ENCODE assay signal across 8 cellular contexts in the genomic region with DNA sequence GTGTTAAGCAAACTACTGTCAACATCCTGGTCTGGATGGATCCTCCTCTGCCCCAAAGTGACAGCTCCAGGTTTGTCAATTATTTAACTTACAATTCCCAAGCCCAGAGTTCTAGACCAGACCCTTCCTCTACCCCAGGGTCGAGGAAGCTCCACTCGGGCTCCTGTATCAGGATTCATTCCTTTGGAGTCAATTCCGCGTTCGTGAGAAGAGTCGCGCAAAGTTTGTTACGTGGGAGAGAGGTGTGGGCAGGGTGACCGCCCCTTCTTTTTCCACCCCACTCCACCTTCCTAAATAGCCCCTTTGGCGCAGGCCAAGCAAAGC. TPM values are rescaled to one million over a fixed set of nuclear protein-coding genes. Genes with fewer than 3 reads are reported as not detected.
DNase-seq lines count a peak whose midpoint lies in the region; ATAC-seq and TF ChIP-seq lines count a peak whose summit lies in the region.

No MANE protein-coding gene starts in this region.

- H3K9me2 ChIP-seq in GM23248 (ENCODE audit: insufficient read depth), result no peaks in the 10 kb centered on the region

- peak overlapping the region; percentile 97 for H3K4me2 ChIP-seq in GM23248 (ENCODE audit: unreplicated experiment)

- peaks cover 9% of the 10 kb centered on the region; the same call in 1 of the 2 replicates for H3F3A ChIP-seq in GM23248 (ENCODE audit: insufficient read depth)

- intact Hi-C loops in gastrocnemius medialis (cut with DNase I; ENCODE audit: low total_unique reads), result loop anchor here (5.0 kb wide), 2 partner anchors 311 to 591 kb away; a partner anchor contains a TSS

- TF ChIP-seq POLR2A in gastrocnemius medialis (IDR thresholded peaks at IDR 0.05), result no peak

- H3K27me3 ChIP-seq in GM23248 (replicated peaks; ENCODE audit: insufficient read depth) (no peaks in the 10 kb centered on the region), WERI-Rb-1 (ENCODE audit: insufficient read depth, low read depth, severe bottlenecking) (no peaks in the 10 kb centered on the region), gastrocnemius medialis (no peaks in the 10 kb centered on the region)

- in situ Hi-C loops in GM23248 (cut with MboI), result no loop called here
- in situ Hi-C loops in gastrocnemius medialis (cut with MboI; ENCODE audit: low sequenced_read_pairs in 4 of 4), result no loop called here

- H3K4me3 ChIP-seq in GM23248, result peak overlapping the region; percentile 97
- peak overlapping the region; percentile 90 for H3K4me3 ChIP-seq in WERI-Rb-1 (ENCODE audit: low read depth, low read length)
- H3K4me3 ChIP-seq in foreskin fibroblast (ENCODE audit: low read depth in 1 of 2, low read length in 2 of 2), result peak overlapping the region; percentile 91 to 92
- H3K4me3 ChIP-seq in gastrocnemius medialis, result peak overlapping the region; percentile 93 to 98 (median 97)

- DNase-seq in GM23248, result no peak
- no peak for DNase-seq in WERI-Rb-1
- no peak for DNase-seq in foreskin fibroblast
- no peak for DNase-seq in gastrocnemius medialis
- no peak for DNase-seq in MV-4-11 (lab: John Stamatoyannopoulos, UW)

- H3K9ac ChIP-seq in GM23248, result peak overlapping the region; percentile 90

- H3K27ac ChIP-seq in GM23248, result peak overlapping the region; percentile 51
- H3K27ac ChIP-seq in WERI-Rb-1, result peak overlapping the region; percentile 37; the same call in 1 of the 2 replicates
- H3K27ac ChIP-seq in gastrocnemius medialis, result peak overlapping the region; percentile 81 to 92 (median 86)

- peak overlapping the region; percentile 80 for H2AFZ ChIP-seq in GM23248

- no peaks in the 10 kb centered on the region for H3K9me3 ChIP-seq in GM23248 (ENCODE audit: low read depth)
- H3K9me3 ChIP-seq in WERI-Rb-1 (ENCODE audit: severe bottlenecking), result no peaks in the 10 kb centered on the region
- no peaks in the 10 kb centered on the region for H3K9me3 ChIP-seq in gastrocnemius medialis

- peaks cover 28% of the 10 kb centered on the region for H3K4me1 ChIP-seq in GM23248 (ENCODE audit: insufficient read depth)
- peaks cover 45 to 60% of the 10 kb centered on the region in 2 donors for H3K4me1 ChIP-seq in gastrocnemius medialis

- H3K79me2 ChIP-seq in GM23248 (ENCODE audit: insufficient read depth), result peaks cover 54% of the 10 kb centered on the region

- TF ChIP-seq CTCF in WERI-Rb-1 (IDR thresholded peaks at IDR 0.05; ENCODE audit: low read depth, low read length) (no peak), foreskin fibroblast (IDR thresholded peaks at IDR 0.05; ENCODE audit: low read depth, low read length) (no peak), gastrocnemius medialis (IDR thresholded peaks at IDR 0.05 in 4 of 5, conservative IDR thresholded peaks at IDR 0.05 in 1 of 5) (no peak)

- H3K36me3 ChIP-seq in GM23248 (ENCODE audit: low read depth) (no peaks in the 10 kb centered on the region), WERI-Rb-1 (no peaks in the 10 kb centered on the region; the same call in 1 of the 2 replicates), gastrocnemius medialis (no peaks in the 10 kb centered on the region)

- WGBS in GM23248 (ENCODE audit: low coverage in 1 of 2, low lambda C conversion rate in 2 of 2, missing lambda C conversion rate in 2 of 2), 2 experiments, result 0 to 1% methylated on average over 10 of the region's 10 CpGs

- H4K20me1 ChIP-seq in GM23248 (ENCODE audit: insufficient read depth), result no peaks in the 10 kb centered on the region

- ATAC-seq in gastrocnemius medialis (peak; percentile 2), HG03378 (IDR thresholded peaks at IDR 0.05; ENCODE audit: unreplicated experiment) (no peak), HG02885 (IDR thresholded peaks at IDR 0.05; ENCODE audit: poor library complexity, unreplicated experiment) (no peak), GM21529 (IDR thresholded peaks at IDR 0.05; ENCODE audit: unreplicated experiment) (no peak)

RNA-seq across cellular contexts. Expression of a gene that starts 0.5 kb away (rescaled TPM):
- 69.2 TPM in 2 replicates for total RNA-seq in GM23248 (2014; rRNA removed; shearing (Covaris generic))
- polyA plus RNA-seq in GM23248 (2016; fragmentation: Nextera tagmentation; extraction: Ambion mirVana), result 47.8 and 49.4 TPM in 2 replicates
- total RNA-seq in gastrocnemius medialis, result 10 to 100 TPM; 46.8 to 63.9 (median 51.0) TPM

Comparison
In these comparisons a context has a peak if more than half of its experiments do, and no peak if none do; other contexts are left out.
1. ATAC-seq: peak in gastrocnemius medialis (2 of 2); none in HG03378 (single experiment), HG02885 (single experiment) and GM21529 (single experiment).
2. Peak in every context shown above with its lines, with median percentiles within 50 percentile points of each other: H3K27ac ChIP-seq and H3K4me3 ChIP-seq.